In the genomic region with DNA sequence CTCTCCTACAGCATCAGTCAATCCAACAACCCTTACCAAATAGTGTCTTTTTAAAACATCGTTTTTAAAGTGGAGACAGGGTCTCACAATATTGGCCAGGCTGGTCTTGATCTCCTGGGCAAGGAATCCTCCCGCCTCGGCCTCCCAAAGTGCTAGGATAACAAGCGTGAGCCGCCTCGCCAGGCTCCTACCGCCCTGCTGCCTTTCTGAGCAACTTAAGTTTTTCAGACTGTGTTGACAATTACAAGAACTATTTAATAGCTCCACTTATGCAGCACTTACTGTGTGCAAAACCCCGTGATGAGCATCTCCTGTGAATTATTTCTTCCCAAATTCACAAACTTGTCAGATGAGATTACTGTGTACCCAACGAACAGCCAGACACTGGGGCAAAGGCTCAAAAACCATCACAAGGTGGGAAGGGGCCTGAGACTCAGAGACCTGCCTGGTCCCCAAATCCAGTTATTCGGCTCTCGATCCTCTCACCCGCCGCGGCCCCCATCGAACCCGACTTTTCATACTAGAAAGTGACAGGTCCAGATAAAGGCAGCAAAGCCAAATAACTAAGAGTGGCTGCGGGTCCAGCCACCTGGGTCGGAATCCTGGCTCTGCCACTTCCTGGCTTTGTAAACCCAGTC, we compare ENCODE assay signal across 9 cellular contexts. TPM values are rescaled to one million over a fixed set of nuclear protein-coding genes. Genes with fewer than 3 reads are reported as not detected.
DNase-seq lines count a peak whose midpoint lies in the region; ATAC-seq and TF ChIP-seq lines count a peak whose summit lies in the region.
"Had no signal": no experiment of that assay in that cellular context is flagged by ENCODE, and none has a peak within 500 bp of the region (broad histone marks: within the 10 kb centered on the region; RNA-seq: fewer than 3 reads in every experiment).

No MANE protein-coding gene starts in this region.

- DNase-seq in activated CD8-positive, alpha-beta memory T cell treated with anti-CD3 and anti-CD28 coated beads, Interleukin-2, amount 10 ng/mL, durations not matched to agents 7 days and 5 days = no peak
- DNase-seq in activated CD8-positive, alpha-beta memory T cell treated with anti-CD3 and anti-CD28 coated beads for 24 hours = no peak
- DNase-seq in astrocyte of the hippocampus (ENCODE audit: low read depth, low spot score) (peak; percentile 18), right lobe of liver (no peak), transverse colon (no peak), NOMO-1 treated with DMSO at 0.1 percent for 48 hours (lab: John Stamatoyannopoulos, UW; ENCODE audit: unreplicated experiment) (no peak)

- intact Hi-C loops in right lobe of liver (cut with DNase I) (no loop called here), transverse colon (cut with DNase I; ENCODE audit: low total_unique reads) (no loop called here)

- TF ChIP-seq POLR2A in right lobe of liver (IDR thresholded peaks at IDR 0.05) = no peak
- no peak for TF ChIP-seq POLR2A in transverse colon (IDR thresholded peaks at IDR 0.05)

- peak overlapping the region; percentile 64 to 84 (median 82) for H3K27ac ChIP-seq in right lobe of liver
- H3K27ac ChIP-seq in transverse colon = peak overlapping the region; percentile 90 to 97 (median 94)

- H3K36me3 ChIP-seq in right lobe of liver = peaks cover 0 to 28% (median 16%) of the 10 kb centered on the region in 4 donors
- peaks cover 0 to 19% (median 6%) of the 10 kb centered on the region in 4 donors for H3K36me3 ChIP-seq in transverse colon

- WGBS in right lobe of liver (ENCODE audit: insufficient coverage, low coverage, low lambda C conversion rate, missing lambda C conversion rate) = 2% methylated on average over 16 of the region's 18 CpGs
- 0% methylated on average over 18 of the region's 18 CpGs; no CpG with 5 or more reads in 1 of the 2 donors for WGBS in transverse colon (ENCODE audit: low coverage in 1 of 2), 2 donors

- H3K4me1 Mint-ChIP-seq in activated CD8-positive, alpha-beta memory T cell treated with anti-CD3 and anti-CD28 coated beads, Interleukin-2, amount 10 ng/mL, durations not matched to agents 7 days and 5 days = peaks cover 45% of the 10 kb centered on the region

- peak overlapping the region; percentile 99 for H3K27ac Mint-ChIP-seq in activated CD8-positive, alpha-beta memory T cell treated with anti-CD3 and anti-CD28 coated beads, Interleukin-2, amount 10 ng/mL, durations not matched to agents 7 days and 5 days

- TF ChIP-seq CTCF in right lobe of liver (IDR thresholded peaks at IDR 0.05) (no peak), transverse colon (IDR thresholded peaks at IDR 0.05) (no peak)

- CTCF ChIA-PET in activated CD8-positive, alpha-beta memory T cell treated with anti-CD3 and anti-CD28 coated beads, Interleukin-2, amount 10 ng/mL, durations not matched to agents 7 days and 5 days (lab: Charles Lee) = interaction anchor here (1.2 to 2.6 kb wide), 6 partner anchors 10 to 125 kb away, joined by 3 to 12 read pairs (median 5); a partner anchor contains a TSS

- TF ChIP-seq EP300 in transverse colon (IDR thresholded peaks at IDR 0.05; ENCODE audit: low read depth) = no peak

- no peak for ATAC-seq in activated CD8-positive, alpha-beta memory T cell treated with anti-CD3 and anti-CD28 coated beads, Interleukin-2, amount 10 ng/mL, durations not matched to agents 7 days and 5 days
- ATAC-seq in right lobe of liver (no peak), HG03439 (IDR thresholded peaks at IDR 0.05; ENCODE audit: unreplicated experiment) (no peak), GM18907 (IDR thresholded peaks at IDR 0.05; ENCODE audit: unreplicated experiment) (no peak)

- peaks cover 53% of the 10 kb centered on the region for H3K36me3 Mint-ChIP-seq in activated CD8-positive, alpha-beta memory T cell treated with anti-CD3 and anti-CD28 coated beads, Interleukin-2, amount 10 ng/mL, durations not matched to agents 7 days and 5 days

- in situ Hi-C loops in transverse colon (cut with MboI; ENCODE audit: low pct_ligation_motif_present in 1 of 4, low pct_unique_long_range_greater_than_20kb in 1 of 4, low sequenced_read_pairs in 3 of 4) = no loop called here

- H3K27me3 Mint-ChIP-seq in activated CD8-positive, alpha-beta memory T cell treated with anti-CD3 and anti-CD28 coated beads, Interleukin-2, amount 10 ng/mL, durations not matched to agents 7 days and 5 days = no peaks in the 10 kb centered on the region

- no peaks in the 10 kb centered on the region for H3K27me3 ChIP-seq in right lobe of liver
- no peaks in the 10 kb centered on the region for H3K27me3 ChIP-seq in transverse colon

- H3K4me1 ChIP-seq in right lobe of liver = peaks cover 0 to 37% (median 13%) of the 10 kb centered on the region in 4 donors
- H3K4me1 ChIP-seq in transverse colon = peaks cover 28 to 50% (median 44%) of the 10 kb centered on the region in 4 donors

- H3K4me3 ChIP-seq in right lobe of liver (peak overlapping the region; percentile 64 to 91 (median 70)), transverse colon (peak overlapping the region; percentile 56 to 90 (median 68))

- H3K9me3 Mint-ChIP-seq in activated CD8-positive, alpha-beta memory T cell treated with anti-CD3 and anti-CD28 coated beads, Interleukin-2, amount 10 ng/mL, durations not matched to agents 7 days and 5 days (ENCODE audit: low read depth) = no peaks in the 10 kb centered on the region

- H3K9me3 ChIP-seq in right lobe of liver (no peaks in the 10 kb centered on the region), transverse colon (no peaks in the 10 kb centered on the region)

- peak overlapping the region; percentile 98 for H3K4me3 Mint-ChIP-seq in activated CD8-positive, alpha-beta memory T cell treated with anti-CD3 and anti-CD28 coated beads, Interleukin-2, amount 10 ng/mL, durations not matched to agents 7 days and 5 days

RNA-seq across cellular contexts. Expression of a gene that starts 0.6 kb away (rescaled TPM):
- 1,000 to 10,000 TPM; 1,413 to 1,465 TPM for total RNA-seq in activated CD8-positive, alpha-beta memory T cell treated with anti-CD3 and anti-CD28 coated beads, Interleukin-2, amount 10 ng/mL, durations not matched to agents 7 days and 5 days
- total RNA-seq in right lobe of liver (100 to 1,000 TPM; 355 to 867 (median 385) TPM), transverse colon (1,000 to 10,000 TPM; 1,394 to 2,260 (median 1,686) TPM)

RNA-seq across cellular contexts. Expression of a gene that starts 0.9 kb away (rescaled TPM):
- 10 to 100 TPM; 37.3 to 43.4 TPM for total RNA-seq in activated CD8-positive, alpha-beta memory T cell treated with anti-CD3 and anti-CD28 coated beads, Interleukin-2, amount 10 ng/mL, durations not matched to agents 7 days and 5 days
- 10 to 100 TPM; 11.4 to 30.1 (median 17.2) TPM for total RNA-seq in right lobe of liver
- 100 to 1,000 TPM in 1 of 4 donors, 10 to 100 TPM in 3; 41.8 to 185 (median 68.7) TPM for total RNA-seq in transverse colon

RNA-seq across cellular contexts. Expression of a gene that starts 3.5 kb away (rescaled TPM):
- total RNA-seq in activated CD8-positive, alpha-beta memory T cell treated with anti-CD3 and anti-CD28 coated beads, Interleukin-2, amount 10 ng/mL, durations not matched to agents 7 days and 5 days = 1 to 10 TPM; 2.8 to 4.1 TPM
- total RNA-seq in right lobe of liver (under 1 TPM in 2 of 6 experiments, not detected in 4; 0.22 to 0.37 TPM), transverse colon (100 to 1,000 TPM in 3 of 4 donors, 10 to 100 TPM in 1; 97.0 to 746 (median 203) TPM)

RNA-seq across cellular contexts. Expression of a gene that starts 11.9 kb away (rescaled TPM):
- not detected for total RNA-seq in activated CD8-positive, alpha-beta memory T cell treated with anti-CD3 and anti-CD28 coated beads, Interleukin-2, amount 10 ng/mL, durations not matched to agents 7 days and 5 days
- total RNA-seq in right lobe of liver = not detected
- total RNA-seq in transverse colon = not detected
- total RNA-seq: T-helper 2 cell treated with Interferon-gamma antibody and Interleukin-4, amounts not matched to agents 100 ng/mL and 5 ng/mL, for 36 hours had no signal

RNA-seq across cellular contexts. Expression of a gene that starts 18.8 kb away (rescaled TPM):
- total RNA-seq in activated CD8-positive, alpha-beta memory T cell treated with anti-CD3 and anti-CD28 coated beads, Interleukin-2, amount 10 ng/mL, durations not matched to agents 7 days and 5 days = 10 to 100 TPM; 11.3 to 18.0 TPM
- total RNA-seq in right lobe of liver = 10 to 100 TPM in 2 of 6 experiments, 1 to 10 TPM in 4; 1.8 to 11.6 (median 3.3) TPM
- 10 to 100 TPM in 3 of 4 donors, 1 to 10 TPM in 1; 8.7 to 13.8 (median 11.6) TPM for total RNA-seq in transverse colon

Comparison
In these comparisons a context has a peak if more than half of its experiments do, and no peak if none do; other contexts are left out.
1. RNA of a gene that starts 3.5 kb away (total RNA-seq): 97.0 to 746 TPM in transverse colon; 2.8 to 4.1 TPM in activated CD8-positive, alpha-beta memory T cell treated with anti-CD3 and anti-CD28 coated beads, Interleukin-2, amount 10 ng/mL, durations not matched to agents 7 days and 5 days and 0.22 to 0.37 TPM in right lobe of liver; every median in the first group is over 10 times any median in the second.